10 cellular contexts compared by ENCODE assay signal in the genomic region with DNA sequence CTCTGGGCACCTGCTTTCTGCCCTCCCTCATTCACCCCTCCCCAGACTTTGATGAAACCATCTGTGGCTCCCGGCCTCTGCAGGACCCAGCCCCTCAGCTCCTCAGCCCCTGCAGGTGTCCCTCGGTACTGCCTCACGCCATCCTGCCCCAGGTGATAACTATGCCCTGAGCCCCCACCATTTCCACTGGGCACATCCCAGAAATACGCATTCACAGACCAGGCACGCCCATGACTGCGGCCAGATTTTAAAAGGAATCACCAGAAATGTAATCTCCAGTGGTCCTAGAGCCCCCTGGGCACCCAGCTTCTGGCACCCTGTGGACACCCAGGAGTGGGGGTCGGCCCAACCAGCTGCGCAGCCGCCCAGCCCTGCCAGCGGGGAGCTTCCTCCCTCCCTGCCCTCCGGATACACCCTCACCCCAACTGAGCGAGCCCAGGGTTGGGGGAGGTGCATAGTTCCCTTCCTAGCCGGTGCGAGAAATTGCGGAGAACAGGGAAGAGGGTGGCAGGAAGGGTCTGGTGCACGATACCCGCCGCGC. TPM values are rescaled to one million over a fixed set of nuclear protein-coding genes. Genes with fewer than 3 reads are reported as not detected.
DNase-seq lines count a peak whose midpoint lies in the region; ATAC-seq and TF ChIP-seq lines count a peak whose summit lies in the region.
"Had no signal": no experiment of that assay in that cellular context is flagged by ENCODE, and none has a peak within 500 bp of the region (broad histone marks: within the 10 kb centered on the region; RNA-seq: fewer than 3 reads in every experiment).

No MANE protein-coding gene starts in this region.

- no peak overlapping the region for H2BK120ac ChIP-seq in mesendoderm (ENCODE audit: low read depth, low read length)

- H2BK15ac ChIP-seq in mesendoderm (replicated peaks; ENCODE audit: low read depth): no peak overlapping the region

- no peak overlapping the region for H2BK5ac ChIP-seq in mesendoderm (ENCODE audit: low read length)

- no peak overlapping the region for H3K23ac ChIP-seq in mesendoderm (ENCODE audit: low read length)

- in situ Hi-C loops in gastrocnemius medialis (cut with MboI; ENCODE audit: low sequenced_read_pairs in 4 of 4): no loop called here

- no peak overlapping the region for H3K4ac ChIP-seq in mesendoderm (ENCODE audit: low read depth, low read length)

- peaks cover 14% of the 10 kb centered on the region for H3K27me3 ChIP-seq in mesendoderm (ENCODE audit: insufficient read depth, low read length, poor library complexity)
- peaks cover 51 to 60% (median 53%) of the 10 kb centered on the region in 3 donors for H3K27me3 ChIP-seq in gastrocnemius medialis
- H3K27me3 ChIP-seq in ascending aorta: peaks cover 28% of the 10 kb centered on the region

- no peak overlapping the region for H3K18ac ChIP-seq in mesendoderm (ENCODE audit: low read length)

- no CpG with 5 or more reads among the region's 19 CpGs for WGBS in mesendoderm (ENCODE audit: extremely low coverage, insufficient coverage, low lambda C conversion rate)

- no peak for TF ChIP-seq CTCF in gastrocnemius medialis (IDR thresholded peaks at IDR 0.05 in 4 of 5, conservative IDR thresholded peaks at IDR 0.05 in 1 of 5)
- no peak for TF ChIP-seq CTCF in ascending aorta (IDR thresholded peaks at IDR 0.05)

- intact Hi-C loops in gastrocnemius medialis (cut with DNase I; ENCODE audit: low total_unique reads) (no loop called here), ascending aorta (cut with DNase I) (no loop called here)

- TF ChIP-seq POLR2A in gastrocnemius medialis (IDR thresholded peaks at IDR 0.05): no peak

- no peak overlapping the region for H2AK5ac ChIP-seq in mesendoderm (ENCODE audit: low read length)

- H3K4me2 ChIP-seq in mesendoderm (ENCODE audit: low read length): no peak overlapping the region

- no peak overlapping the region for H3K56ac ChIP-seq in mesendoderm (ENCODE audit: low read length)

- H3K79me2 ChIP-seq in mesendoderm (ENCODE audit: control insufficient read depth, insufficient read depth, low read length): no peaks in the 10 kb centered on the region

- H3K9ac ChIP-seq in mesendoderm (ENCODE audit: low read length): no peak overlapping the region

- H3K27ac ChIP-seq in mesendoderm (ENCODE audit: low read depth, low read length) (no peak overlapping the region), gastrocnemius medialis (no peak overlapping the region), ascending aorta (no peak overlapping the region)
- H3K27ac ChIP-seq: heart right ventricle had no signal

- no peaks in the 10 kb centered on the region for H3K79me1 ChIP-seq in mesendoderm (ENCODE audit: low read length)

- H4K5ac ChIP-seq in mesendoderm (ENCODE audit: low read length): no peak overlapping the region

- H3K9me3 ChIP-seq in gastrocnemius medialis (no peaks in the 10 kb centered on the region), ascending aorta (no peaks in the 10 kb centered on the region)
- H3K9me3 ChIP-seq: heart right ventricle had no signal

- H3K36me3 ChIP-seq in mesendoderm (ENCODE audit: control insufficient read depth, insufficient read depth, low read length): no peaks in the 10 kb centered on the region
- no peaks in the 10 kb centered on the region for H3K36me3 ChIP-seq in gastrocnemius medialis
- no peaks in the 10 kb centered on the region for H3K36me3 ChIP-seq in ascending aorta
- H3K36me3 ChIP-seq: heart right ventricle had no signal

- H4K8ac ChIP-seq in mesendoderm (ENCODE audit: low read depth, low read length): no peak overlapping the region

- DNase-seq in COR-L47 (lab: John Stamatoyannopoulos, UW) (peak; percentile 68), HuH-7.5 (ENCODE audit: low spot score) (peak; percentile 86), activated T-cell treated with anti-CD3 and anti-CD28 coated beads for 4 hours (peak; percentile 12), mesendoderm (peak; percentile 65), mucosa of gallbladder (ENCODE audit: low spot score) (no peak), gastrocnemius medialis (no peak), ascending aorta (ENCODE audit: low spot score in 2 of 2) (no peak)
- DNase-seq in activated effector memory CD4-positive, alpha-beta T cell treated with anti-CD3 and anti-CD28 coated beads, Interleukin-2, amount 50 U/mL, for 16 hours: no peak
- DNase-seq: NCI-H510A treated with DMSO at 0.1 percent for 48 hours had no signal

- H3K4me3 ChIP-seq in mesendoderm (ENCODE audit: low read length) (no peak overlapping the region), gastrocnemius medialis (no peak overlapping the region), ascending aorta (no peak overlapping the region)

- no peak for ATAC-seq in gastrocnemius medialis
- ATAC-seq: heart right ventricle had no signal

- H3K4me1 ChIP-seq in mesendoderm (ENCODE audit: control insufficient read depth, low read depth, low read length) (no peaks in the 10 kb centered on the region), gastrocnemius medialis (no peaks in the 10 kb centered on the region), ascending aorta (peaks cover 0 to 2% of the 10 kb centered on the region in 2 donors)

RNA-seq across cellular contexts. Expression of gene NTSR1, which starts 0.6 kb away (rescaled TPM):
- polyA plus RNA-seq in mesendoderm (2013, experiment 1 of 2): 0.76 TPM
- 0.73 TPM for polyA plus RNA-seq in mesendoderm (2013, experiment 2 of 2)
- total RNA-seq in mucosa of gallbladder (0.40 TPM), gastrocnemius medialis (under 1 TPM in 2 of 4 donors, not detected in 2; 0.04 to 0.13 TPM), ascending aorta (not detected)
- polyA plus RNA-seq: heart right ventricle had no signal

Comparison
In these comparisons a context has a peak if more than half of its experiments do, and no peak if none do; other contexts are left out.
1. DNase-seq: peak in COR-L47 (single experiment), HuH-7.5 (single experiment), activated T-cell treated with anti-CD3 and anti-CD28 coated beads for 4 hours (single experiment) and mesendoderm (single experiment); none in activated effector memory CD4-positive, alpha-beta T cell treated with anti-CD3 and anti-CD28 coated beads, Interleukin-2, amount 50 U/mL, for 16 hours (single experiment), mucosa of gallbladder (single experiment), gastrocnemius medialis (0 of 2) and ascending aorta (0 of 2).